17 cellular contexts compared by ENCODE assay signal in the genomic region with DNA sequence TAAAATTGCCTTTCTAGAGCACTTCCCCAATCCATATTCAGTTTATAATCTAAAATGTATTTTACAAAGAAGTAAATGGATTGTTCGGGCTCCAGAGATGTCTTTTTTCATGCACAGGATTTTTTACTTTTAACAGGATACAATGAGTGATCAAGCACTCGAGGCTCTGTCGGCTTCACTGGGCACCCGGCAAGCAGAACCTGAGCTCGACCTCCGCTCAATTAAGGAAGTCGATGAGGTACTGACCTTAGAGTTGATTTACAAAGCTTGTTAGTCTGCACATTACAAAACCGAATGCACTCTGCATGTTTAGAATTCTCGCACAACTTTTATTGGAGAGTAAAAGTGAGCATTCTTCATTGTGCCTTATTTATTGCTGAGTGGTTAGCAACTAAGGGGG.
DNase-seq lines count a peak whose midpoint lies in the region; ATAC-seq, FAIRE-seq and TF ChIP-seq lines count a peak whose summit lies in the region.
"Had no signal": no experiment of that assay in that cellular context is flagged by ENCODE, and none has a peak within 500 bp of the region (broad histone marks: within the 10 kb centered on the region; RNA-seq: fewer than 3 reads in every experiment).

No MANE protein-coding gene starts in this region.

- H3K27me3 ChIP-seq in heart left ventricle = no peaks in the 10 kb centered on the region
- H3K27me3 ChIP-seq in gastrocnemius medialis = no peaks in the 10 kb centered on the region
- H3K27me3 ChIP-seq: BLaER1 treated with 17β-estradiol and CSF1 and Interleukin-3, amounts not matched to agents 10 nM and 100 nM; esophagus squamous epithelium; suprapubic skin had no signal

- H3K27ac ChIP-seq in heart left ventricle (peak overlapping the region; percentile 66 to 88 (median 79)), gastrocnemius medialis (peak overlapping the region; percentile 71 to 79 (median 77))
- H3K27ac ChIP-seq: BLaER1 treated with 17β-estradiol and CSF1 and Interleukin-3, amounts not matched to agents 10 nM and 100 nM; PC-9; prostate gland had no signal

- no peak for TF ChIP-seq POLR2A in heart left ventricle (IDR thresholded peaks at IDR 0.05)
- TF ChIP-seq POLR2A in gastrocnemius medialis (IDR thresholded peaks at IDR 0.05) = no peak

- no peaks in the 10 kb centered on the region for H3K9me3 ChIP-seq in heart left ventricle
- no peaks in the 10 kb centered on the region for H3K9me3 ChIP-seq in gastrocnemius medialis
- H3K9me3 ChIP-seq: esophagus squamous epithelium, prostate gland, suprapubic skin had no signal

- WGBS in heart left ventricle, 4 donors = 38 to 54% (median 48%) methylated on average over 9 of the region's 9 CpGs

- ATAC-seq in heart left ventricle (peak in 2 of 4 donors; percentile 20 to 23), gastrocnemius medialis (no peak), HG03108 (IDR thresholded peaks at IDR 0.05; ENCODE audit: unreplicated experiment) (no peak), HG02623 (IDR thresholded peaks at IDR 0.05; ENCODE audit: unreplicated experiment) (no peak)

- in situ Hi-C loops in gastrocnemius medialis (cut with MboI; ENCODE audit: low sequenced_read_pairs in 4 of 4) = loop anchor here in 1 of 4 donors (10.0 kb wide), 1 partner anchor 422 kb away; no protein-coding TSS in a partner anchor

- H3K36me3 ChIP-seq in heart left ventricle = peaks cover 0 to 100% (median 98%) of the 10 kb centered on the region in 9 donors
- H3K36me3 ChIP-seq in gastrocnemius medialis = peaks cover 8 to 98% of the 10 kb centered on the region in 2 donors

- H3K4me1 ChIP-seq in heart left ventricle (peaks cover 0 to 69% (median 45%) of the 10 kb centered on the region in 12 donors), gastrocnemius medialis (peaks cover 5 to 7% of the 10 kb centered on the region in 2 donors)
- H3K4me1 ChIP-seq: prostate gland had no signal

- no peak for DNase-seq in GM19239 (ENCODE audit: insufficient read length, low spot score)
- peak; percentile 65 to 70 for DNase-seq in NOMO-1 (lab: John Stamatoyannopoulos, UW; ENCODE audit: unreplicated experiment in 2 of 2)
- DNase-seq in heart left ventricle = no peak
- no peak for DNase-seq in gastrocnemius medialis
- DNase-seq in NCI-H1105 treated with DMSO at 0.1 percent for 48 hours (lab: John Stamatoyannopoulos, UW) = no peak
- DNase-seq: activated gamma-delta T cell treated with Interleukin-2 at 50 U/mL for 16 hours, DMS79 treated with DMSO at 0.1 percent for 48 hours, esophagus squamous epithelium, NCI-H2029 treated with DMSO at 0.1 percent for 48 hours, NCI-H526 treated with DMSO at 0.1 percent for 48 hours, PC-9 had no signal

- FAIRE-seq in GM19239 (lab: Jason Lieb, UNC) = peak; percentile 26
- FAIRE-seq: HTR-8/SVneo had no signal

- H3K4me3 ChIP-seq in heart left ventricle (peak overlapping the region in 10 of 12 donors; percentile 1 to 34 (median 7)), gastrocnemius medialis (no peak overlapping the region)
- H3K4me3 ChIP-seq: BLaER1 treated with 17β-estradiol and CSF1 and Interleukin-3, amounts not matched to agents 10 nM and 100 nM; esophagus squamous epithelium; PC-9; prostate gland; suprapubic skin had no signal

- TF ChIP-seq CTCF in heart left ventricle (IDR thresholded peaks at IDR 0.05) = no peak
- no peak for TF ChIP-seq CTCF in gastrocnemius medialis (IDR thresholded peaks at IDR 0.05 in 4 of 5, conservative IDR thresholded peaks at IDR 0.05 in 1 of 5)

- intact Hi-C loops in heart left ventricle (cut with DNase I) = loop anchor here in 5 of 10 donors (5.0 to 10.0 kb wide), 4 partner anchors 35 to 130 kb away; no protein-coding TSS in a partner anchor
- intact Hi-C loops in gastrocnemius medialis (cut with DNase I; ENCODE audit: low total_unique reads) = no loop called here

Comparison
In these comparisons a context has a peak if more than half of its experiments do, and no peak if none do; other contexts are left out.
1. DNase-seq: peak in NOMO-1 (2 of 2); none in GM19239 (single experiment), heart left ventricle (0 of 5), gastrocnemius medialis (0 of 2) and NCI-H1105 treated with DMSO at 0.1 percent for 48 hours (single experiment).
2. H3K4me3 ChIP-seq: peak in heart left ventricle (10 of 12); none in gastrocnemius medialis (0 of 4).